Comparison of ENCODE assay signal across 8 cellular contexts in the genomic region with DNA sequence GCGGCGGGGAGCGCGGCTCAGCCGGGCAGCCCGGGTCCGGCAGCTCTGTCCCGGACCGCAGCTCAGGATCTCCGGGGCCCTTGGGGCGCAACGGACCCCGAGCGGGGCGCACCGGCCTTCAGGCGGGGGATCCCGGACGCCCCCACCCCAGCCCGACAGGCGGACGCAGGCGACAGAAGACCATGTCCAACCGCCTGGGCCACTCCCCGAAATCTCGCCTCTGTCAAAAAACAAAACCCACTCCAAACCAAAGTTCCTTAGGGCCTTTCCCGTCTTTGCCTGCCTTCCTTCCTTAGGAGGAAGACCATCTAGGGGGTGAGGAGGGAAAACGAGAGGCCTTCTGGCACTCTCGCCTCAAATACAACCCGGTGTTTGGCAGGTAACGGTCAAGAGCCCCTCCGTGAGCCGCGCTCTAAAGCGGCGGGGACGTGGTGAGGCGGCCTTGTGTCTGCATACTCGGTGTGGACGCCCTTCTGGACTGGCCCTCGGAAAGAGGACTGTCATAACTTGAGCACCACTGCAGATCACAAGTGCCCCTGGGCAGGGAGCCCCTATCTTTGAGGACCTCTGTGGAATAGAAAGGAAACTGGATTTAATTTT. TPM values are rescaled to one million over a fixed set of nuclear protein-coding genes. Genes with fewer than 3 reads are reported as not detected.
DNase-seq lines count a peak whose midpoint lies in the region; ATAC-seq, FAIRE-seq and TF ChIP-seq lines count a peak whose summit lies in the region.

No MANE protein-coding gene starts in this region.

- TF ChIP-seq CTCF in ovary (IDR thresholded peaks at IDR 0.05) = no peak

- peak overlapping the region; percentile 82 for H3K4me3 ChIP-seq in ovary

- peaks cover 21% of the 10 kb centered on the region for H3K4me1 Mint-ChIP-seq in activated CD4-positive, alpha-beta memory T cell treated with anti-CD3 and anti-CD28 coated beads for 36 hours (ENCODE audit: low read depth)

- peak overlapping the region; percentile 31 to 72 for H3K27ac ChIP-seq in ovary

- peak overlapping the region; percentile 40 for H3K27ac Mint-ChIP-seq in activated CD4-positive, alpha-beta memory T cell treated with anti-CD3 and anti-CD28 coated beads for 36 hours

- ATAC-seq in HG02938 (IDR thresholded peaks at IDR 0.05; ENCODE audit: unreplicated experiment) (peak; percentile 4), HG03175 (IDR thresholded peaks at IDR 0.05; ENCODE audit: unreplicated experiment) (no peak)

- H3K4me3 Mint-ChIP-seq in activated CD4-positive, alpha-beta memory T cell treated with anti-CD3 and anti-CD28 coated beads for 36 hours = peak overlapping the region; percentile 97

- TF ChIP-seq EP300 in ovary (IDR thresholded peaks at IDR 0.05) = no peak

- H3K36me3 Mint-ChIP-seq in activated CD4-positive, alpha-beta memory T cell treated with anti-CD3 and anti-CD28 coated beads for 36 hours = peaks cover 4% of the 10 kb centered on the region

- no peak for FAIRE-seq in frontal cortex (lab: Jason Lieb, UNC)

- peaks cover 9% of the 10 kb centered on the region for H3K27me3 Mint-ChIP-seq in activated CD4-positive, alpha-beta memory T cell treated with anti-CD3 and anti-CD28 coated beads for 36 hours

- POLR2A ChIA-PET in activated CD4-positive, alpha-beta memory T cell treated with anti-CD3 and anti-CD28 coated beads for 36 hours (lab: Charles Lee) = interaction anchor here (1.2 to 2.8 kb wide), 5 partner anchors 19 to 135 kb away, joined by 3 to 21 read pairs (median 6); a partner anchor contains a TSS

- DNase-seq in NCI-H2227 (lab: John Stamatoyannopoulos, UW; ENCODE audit: unreplicated experiment) (peak; percentile 25), NCI-H2227 treated with DMSO at 0.1 percent for 48 hours (lab: John Stamatoyannopoulos, UW) (no peak), frontal cortex (ENCODE audit: low spot score in 2 of 2) (peak; percentile 20 to 23), ovary (no peak), NCI-H2029 treated with DMSO at 0.1 percent for 48 hours (lab: John Stamatoyannopoulos, UW) (no peak)
- peak; percentile 16 for DNase-seq in activated CD4-positive, alpha-beta memory T cell treated with anti-CD3 and anti-CD28 coated beads for 36 hours

- CTCF ChIA-PET in activated CD4-positive, alpha-beta memory T cell treated with anti-CD3 and anti-CD28 coated beads for 36 hours (lab: Charles Lee) = interaction anchor here (5.1 kb wide), 1 partner anchor 44 kb away, joined by 60 read pairs; no protein-coding TSS in a partner anchor

- peaks cover 6% of the 10 kb centered on the region for H3K4me1 ChIP-seq in ovary (ENCODE audit: insufficient read depth)

- no peaks in the 10 kb centered on the region for H3K9me3 Mint-ChIP-seq in activated CD4-positive, alpha-beta memory T cell treated with anti-CD3 and anti-CD28 coated beads for 36 hours

- TF ChIP-seq POLR2A in ovary (IDR thresholded peaks at IDR 0.05) = no peak

- intact Hi-C loops in activated CD4-positive, alpha-beta memory T cell treated with anti-CD3 and anti-CD28 coated beads for 36 hours (cut with micrococcal nuclease) = loop anchor here (1.0 to 2.0 kb wide), 8 partner anchors 19 to 222 kb away; a partner anchor contains a TSS
- intact Hi-C loops in ovary (cut with DNase I) = loop anchor here in 3 of 4 donors (10.0 kb wide), 2 partner anchors 90 to 100 kb away; a partner anchor contains a TSS

- no peaks in the 10 kb centered on the region for H3K36me3 ChIP-seq in ovary

- H3K27me3 ChIP-seq in ovary = no peaks in the 10 kb centered on the region

- no peaks in the 10 kb centered on the region for H3K9me3 ChIP-seq in ovary

- 0 to 1% (median 1%) methylated on average over 32 to 41 of the region's 41 CpGs for WGBS in ovary, 3 donors

RNA-seq across cellular contexts. Expression of a gene that starts 0.6 kb away (rescaled TPM):
- total RNA-seq in activated CD4-positive, alpha-beta memory T cell treated with anti-CD3 and anti-CD28 coated beads for 36 hours = 10 to 100 TPM in 1 of 2 experiments, 1 to 10 TPM in 1; 8.9 to 10.8 TPM
- total RNA-seq in frontal cortex = 62.4 TPM
- total RNA-seq in ovary = 10 to 100 TPM; 17.2 to 24.6 (median 23.5) TPM
- polyA plus RNA-seq in ovary = 10 to 100 TPM in 1 of 2 donors, 1 to 10 TPM in 1; 8.8 to 10.9 TPM

RNA-seq across cellular contexts. Expression of a gene that starts 15.0 kb away (rescaled TPM):
- not detected for total RNA-seq in activated CD4-positive, alpha-beta memory T cell treated with anti-CD3 and anti-CD28 coated beads for 36 hours
- total RNA-seq in frontal cortex (9.4 TPM), ovary (10 to 100 TPM; 21.1 to 38.4 (median 32.9) TPM)
- 10 to 100 TPM; 45.8 to 65.2 TPM for polyA plus RNA-seq in ovary

Comparison
In these comparisons a context has a peak if more than half of its experiments do, and no peak if none do; other contexts are left out.
1. DNase-seq: peak in NCI-H2227 (single experiment), activated CD4-positive, alpha-beta memory T cell treated with anti-CD3 and anti-CD28 coated beads for 36 hours (single experiment) and frontal cortex (2 of 2); none in NCI-H2227 treated with DMSO at 0.1 percent for 48 hours (single experiment), ovary (0 of 5) and NCI-H2029 treated with DMSO at 0.1 percent for 48 hours (single experiment).